ENCODE assay signal across 25 cellular contexts in the genomic region with DNA sequence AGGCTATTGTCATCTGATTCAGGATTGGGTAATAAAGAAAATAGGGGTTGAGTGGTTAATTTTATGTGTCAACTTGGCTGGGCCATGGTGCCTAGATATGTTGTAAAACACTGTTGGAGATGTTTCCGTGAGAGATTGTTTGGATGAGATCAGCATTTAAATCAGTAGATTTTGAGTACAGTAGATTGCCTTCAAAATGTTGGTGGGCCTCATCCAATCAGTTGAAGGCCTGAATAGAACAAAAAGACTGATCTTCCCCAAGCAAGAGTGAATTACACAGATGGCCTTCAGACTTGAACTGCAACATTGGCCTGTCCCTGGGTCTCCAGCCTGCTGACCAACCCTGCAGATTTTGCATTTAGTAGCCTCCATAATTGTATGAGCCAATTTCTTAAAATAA.
DNase-seq lines count a peak whose midpoint lies in the region; ATAC-seq, FAIRE-seq and TF ChIP-seq lines count a peak whose summit lies in the region.
"Had no signal": no experiment of that assay in that cellular context is flagged by ENCODE, and none has a peak within 500 bp of the region (broad histone marks: within the 10 kb centered on the region; RNA-seq: fewer than 3 reads in every experiment).

No MANE protein-coding gene starts in this region.

- TF ChIP-seq RAD21 in K562 (CRISPR knock-in tag; conservative IDR thresholded peaks at IDR 0.05 in 1 of 2, IDR thresholded peaks at IDR 0.05 in 1 of 2): no peak

- H3K9me3 ChIP-seq in HEK293 (ENCODE audit: control insufficient read depth, insufficient read depth, low read depth, low read length) (no peaks in the 10 kb centered on the region), K562 (replicated peaks; ENCODE audit: control insufficient read depth, insufficient read depth, low read depth, low read length) (no peaks in the 10 kb centered on the region), stomach smooth muscle (ENCODE audit: control insufficient read depth in 2 of 2, low read length in 2 of 2) (no peaks in the 10 kb centered on the region), right atrium auricular region (no peaks in the 10 kb centered on the region)
- H3K9me3 ChIP-seq: BE2C, BLaER1 had no signal

- H2AFZ ChIP-seq in K562 (ENCODE audit: low read depth, low read length): no peak overlapping the region

- 0% methylated on average over 1 of the region's 1 CpG for WGBS in K562 (ENCODE audit: insufficient coverage, low coverage, missing lambda C conversion rate)

- DNase-seq in K562 (ENCODE audit: extremely low read depth in 1 of 4, low spot score in 3 of 4): no peak
- DNase-seq in kidney glomerular epithelial cell (lab: John Stamatoyannopoulos, UW): no peak
- DNase-seq in right atrium auricular region (ENCODE audit: low spot score): no peak
- DNase-seq: 8988T; ACHN; BE2C; C1 segment of cervical spinal cord; CD4-positive, alpha-beta memory T cell; CD4-positive, CD25-positive, alpha-beta regulatory T cell; CD8-positive, alpha-beta memory T cell; COR-L47; DMS 273 treated with DMSO at 0.1 percent for 48 hours; DMS153; DMS53; DMS79; DND-41; EL; GDM1 had no signal

- no peaks in the 10 kb centered on the region for H3K79me2 ChIP-seq in K562 (ENCODE audit: control insufficient read depth, insufficient read depth, low read length)

- H3K9ac ChIP-seq in K562 (ENCODE audit: insufficient read depth in 1 of 2, low read depth in 2 of 2, low read length in 2 of 2): no peak overlapping the region
- no peak overlapping the region for H3K9ac ChIP-seq in stomach smooth muscle (ENCODE audit: low read length in 2 of 2)
- H3K9ac ChIP-seq: BLaER1 had no signal

- no peaks in the 10 kb centered on the region for H3K36me3 ChIP-seq in HEK293 (ENCODE audit: control insufficient read depth in 2 of 2, insufficient read depth in 1 of 2, low read length in 2 of 2)
- no peaks in the 10 kb centered on the region for H3K36me3 ChIP-seq in K562 (ENCODE audit: control insufficient read depth, insufficient read depth, low read length)
- H3K36me3 ChIP-seq in stomach smooth muscle (ENCODE audit: control insufficient read depth in 2 of 2, insufficient read depth in 2 of 2, low read length in 2 of 2): no peaks in the 10 kb centered on the region
- no peaks in the 10 kb centered on the region for H3K36me3 ChIP-seq in right atrium auricular region
- H3K36me3 ChIP-seq: BE2C, BLaER1 had no signal

- no peaks in the 10 kb centered on the region for H4K20me1 ChIP-seq in K562 (replicated peaks; ENCODE audit: control insufficient read depth, insufficient read depth, low read length)
- H4K20me1 ChIP-seq: BLaER1 had no signal

- no peak overlapping the region for H3K4me2 ChIP-seq in K562 (ENCODE audit: insufficient read depth, low read length)
- H3K4me2 ChIP-seq: BLaER1 had no signal

- H3K27ac ChIP-seq in HEK293 (ENCODE audit: extremely low read depth, low read depth, low read length): no peak overlapping the region
- no peak overlapping the region for H3K27ac ChIP-seq in K562 (ENCODE audit: extremely low read depth, low read depth, low read length)
- peak overlapping the region; percentile 11 for H3K27ac ChIP-seq in stomach smooth muscle (ENCODE audit: low read length)
- H3K27ac ChIP-seq in right atrium auricular region: no peak overlapping the region
- H3K27ac ChIP-seq: BLaER1 had no signal

- TF ChIP-seq POLR2A in K562 (conservative IDR thresholded peaks at IDR 0.05): no peak

- H3K4me3 ChIP-seq in HEK293 (ENCODE audit: low read depth, low read length) (no peak overlapping the region), K562 (no peak overlapping the region), stomach smooth muscle (ENCODE audit: low read length in 2 of 2) (no peak overlapping the region), right atrium auricular region (no peak overlapping the region)
- H3K4me3 ChIP-seq: BLaER1, GM12878 had no signal

- intact Hi-C loops in K562 (cut with micrococcal nuclease): no loop called here

- H3K9me1 ChIP-seq in K562 (ENCODE audit: control insufficient read depth, insufficient read depth, low read length): no peaks in the 10 kb centered on the region

- H3K4me1 ChIP-seq in HEK293 (ENCODE audit: control insufficient read depth, insufficient read depth, low read length): no peaks in the 10 kb centered on the region
- no peaks in the 10 kb centered on the region for H3K4me1 ChIP-seq in K562 (replicated peaks in 1 of 2; ENCODE audit: control insufficient read depth in 2 of 2, insufficient read depth in 2 of 2, low read length in 2 of 2)
- H3K4me1 ChIP-seq in stomach smooth muscle (ENCODE audit: control insufficient read depth, insufficient read depth, low read length): peaks cover 9% of the 10 kb centered on the region
- H3K4me1 ChIP-seq in right atrium auricular region: no peaks in the 10 kb centered on the region
- H3K4me1 ChIP-seq: BE2C, BLaER1 had no signal

- FAIRE-seq in K562 (lab: Jason Lieb, UNC): no peak
- FAIRE-seq: A204.1, GM12878, GM12892, GM19239 had no signal

- CTCF ChIA-PET in HEK293 (lab: Yijun Ruan, JAX): no interaction called here
- CTCF ChIA-PET in K562 (lab: Yijun Ruan, JAX; ENCODE audit: low intra/inter-chr PET ratio): no interaction called here

- H3K27me3 ChIP-seq in K562 (ENCODE audit: control insufficient read depth in 2 of 2, insufficient read depth in 2 of 2, low read length in 2 of 2) (no peaks in the 10 kb centered on the region), stomach smooth muscle (ENCODE audit: control insufficient read depth in 1 of 2, insufficient read depth in 2 of 2, low read length in 2 of 2) (no peaks in the 10 kb centered on the region), right atrium auricular region (no peaks in the 10 kb centered on the region)
- H3K27me3 ChIP-seq: BE2C, BLaER1 had no signal

- BruUV-seq in K562 (replicated peaks; lab: Mats Ljungman, UMichigan): no TSS peak

- in situ Hi-C loops in K562 (cut with MboI): no loop called here

- POLR2A ChIA-PET in HEK293 (lab: Yijun Ruan, JAX) (no interaction called here), K562 (lab: Yijun Ruan, JAX) (no interaction called here)

- ATAC-seq in K562: no peak
- ATAC-seq: GM12878 had no signal

- TF ChIP-seq CTCF in HEK293 (tag by site-specific recombination; IDR thresholded peaks at IDR 0.05) (no peak), K562 (IDR thresholded peaks at IDR 0.05 in 2 of 3, conservative IDR thresholded peaks at IDR 0.05 in 1 of 3; ENCODE audit: insufficient read depth in 2 of 3, low read depth in 1 of 3, low read length in 3 of 3) (no peak), right atrium auricular region (IDR thresholded peaks at IDR 0.05) (no peak)

- no peak for TF ChIP-seq EP300 in K562 (IDR thresholded peaks at IDR 0.05; ENCODE audit: low read length)

TF ChIP-seq in HEK293, 187 proteins besides CTCF, POLR2A, EP300 and RAD21 (continues in another document):
- TF ChIP-seq, protein P1, sequence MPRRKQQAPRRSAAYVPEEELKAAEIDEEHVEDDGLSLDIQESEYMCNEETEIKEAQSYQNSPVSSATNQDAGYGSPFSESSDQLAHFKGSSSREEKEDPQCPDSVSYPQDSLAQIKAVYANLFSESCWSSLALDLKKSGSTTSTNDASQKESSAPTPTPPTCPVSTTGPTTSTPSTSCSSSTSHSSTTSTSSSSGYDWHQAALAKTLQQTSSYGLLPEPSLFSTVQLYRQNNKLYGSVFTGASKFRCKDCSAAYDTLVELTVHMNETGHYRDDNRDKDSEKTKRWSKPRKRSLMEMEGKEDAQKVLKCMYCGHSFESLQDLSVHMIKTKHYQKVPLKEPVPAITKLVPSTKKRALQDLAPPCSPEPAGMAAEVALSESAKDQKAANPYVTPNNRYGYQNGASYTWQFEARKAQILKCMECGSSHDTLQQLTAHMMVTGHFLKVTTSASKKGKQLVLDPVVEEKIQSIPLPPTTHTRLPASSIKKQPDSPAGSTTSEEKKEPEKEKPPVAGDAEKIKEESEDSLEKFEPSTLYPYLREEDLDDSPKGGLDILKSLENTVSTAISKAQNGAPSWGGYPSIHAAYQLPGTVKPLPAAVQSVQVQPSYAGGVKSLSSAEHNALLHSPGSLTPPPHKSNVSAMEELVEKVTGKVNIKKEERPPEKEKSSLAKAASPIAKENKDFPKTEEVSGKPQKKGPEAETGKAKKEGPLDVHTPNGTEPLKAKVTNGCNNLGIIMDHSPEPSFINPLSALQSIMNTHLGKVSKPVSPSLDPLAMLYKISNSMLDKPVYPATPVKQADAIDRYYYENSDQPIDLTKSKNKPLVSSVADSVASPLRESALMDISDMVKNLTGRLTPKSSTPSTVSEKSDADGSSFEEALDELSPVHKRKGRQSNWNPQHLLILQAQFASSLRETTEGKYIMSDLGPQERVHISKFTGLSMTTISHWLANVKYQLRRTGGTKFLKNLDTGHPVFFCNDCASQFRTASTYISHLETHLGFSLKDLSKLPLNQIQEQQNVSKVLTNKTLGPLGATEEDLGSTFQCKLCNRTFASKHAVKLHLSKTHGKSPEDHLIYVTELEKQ (tag by site-specific recombination; IDR thresholded peaks at IDR 0.05; ENCODE audit: borderline replicate concordance): no peak
- no peak for TF ChIP-seq GLI4 (tag by site-specific recombination; IDR thresholded peaks at IDR 0.05)

TF ChIP-seq in K562, 482 proteins besides CTCF, POLR2A, EP300 and RAD21:
- TF ChIP-seq CHD4 (IDR thresholded peaks at IDR 0.05; ENCODE audit: insufficient read depth, insufficient replicate concordance, low read depth, low read length, poor library complexity, severe bottlenecking): no peak
- peak; percentile 53 for TF ChIP-seq RBM25 (IDR thresholded peaks at IDR 0.05; ENCODE audit: low read depth, low read length, severe bottlenecking)
- peak; percentile 97 for TF ChIP-seq ZNF134 (CRISPR knock-in tag; conservative IDR thresholded peaks at IDR 0.05)
